Comparison of ENCODE assay signal across 20 cellular contexts in genomic region chr2:165533331-165533730, GRCh38.
DNase-seq lines count a peak whose midpoint lies in the region; ATAC-seq and TF ChIP-seq lines count a peak whose summit lies in the region.
"Had no signal": no experiment of that assay in that cellular context is flagged by ENCODE, and none has a peak within 500 bp of the region (broad histone marks: within the 10 kb centered on the region; RNA-seq: fewer than 3 reads in every experiment).

No MANE protein-coding gene starts in this region.

- H3K27ac Mint-ChIP-seq in nephron progenitor cell: peak overlapping the region; percentile 86
- H3K27ac Mint-ChIP-seq: CD4-positive, CD25-positive, alpha-beta regulatory T cell; CD8-positive, alpha-beta memory T cell had no signal

- H3K4me3 ChIP-seq in adipocyte (ENCODE audit: low read length) (no peak overlapping the region), choroid plexus epithelial cell (ENCODE audit: low read depth, low read length) (no peak overlapping the region)
- H3K4me3 ChIP-seq: GM12878, GM23248, HAP-1 had no signal

- no peaks in the 10 kb centered on the region for H3K27me3 Mint-ChIP-seq in nephron progenitor cell (ENCODE audit: low read depth, poor library complexity)
- H3K27me3 Mint-ChIP-seq: CD4-positive, CD25-positive, alpha-beta regulatory T cell had no signal

- H3K27me3 ChIP-seq in adipocyte (replicated peaks; ENCODE audit: control insufficient read depth, insufficient read depth, low read length): no peaks in the 10 kb centered on the region
- H3K27me3 ChIP-seq: BE2C had no signal

- H3K4me1 ChIP-seq in adipocyte (ENCODE audit: control insufficient read depth, insufficient read depth, low read length): no peaks in the 10 kb centered on the region
- H3K4me1 ChIP-seq: BE2C, HAP-1 had no signal

- no peak overlapping the region for H3K9ac ChIP-seq in adipocyte (ENCODE audit: low read length)
- H3K9ac ChIP-seq: GM23248 had no signal

- peaks cover 16% of the 10 kb centered on the region for H3K9me3 Mint-ChIP-seq in nephron progenitor cell

- no peak for TF ChIP-seq CTCF in choroid plexus epithelial cell (conservative IDR thresholded peaks at IDR 0.05; ENCODE audit: low read depth, low read length)
- no peak for TF ChIP-seq CTCF in nephron progenitor cell (IDR thresholded peaks at IDR 0.05)

- no peaks in the 10 kb centered on the region for H3K36me3 ChIP-seq in adipocyte (ENCODE audit: control insufficient read depth, insufficient read depth, low read length, severe bottlenecking)
- H3K36me3 ChIP-seq: BE2C, HAP-1 had no signal

- no peak for ATAC-seq in HG03139 (IDR thresholded peaks at IDR 0.05; ENCODE audit: unreplicated experiment)
- ATAC-seq: GM12878 had no signal

- H3K36me3 Mint-ChIP-seq in nephron progenitor cell (ENCODE audit: low read depth): peaks cover 34% of the 10 kb centered on the region
- H3K36me3 Mint-ChIP-seq: CD4-positive, CD25-positive, alpha-beta regulatory T cell; CD8-positive, alpha-beta memory T cell had no signal

- H3K4me1 Mint-ChIP-seq in nephron progenitor cell: peaks cover 26% of the 10 kb centered on the region
- H3K4me1 Mint-ChIP-seq: CD4-positive, CD25-positive, alpha-beta regulatory T cell; CD8-positive, alpha-beta memory T cell had no signal

- DNase-seq in adipocyte (ENCODE audit: low read depth): peak; percentile 52
- peak; percentile 6 for DNase-seq in choroid plexus epithelial cell (ENCODE audit: low read depth)
- no peak for DNase-seq in nephron progenitor cell
- peak; percentile 36 for DNase-seq in stromal cell of bone marrow (ENCODE audit: low read depth)
- DNase-seq in 8988T: no peak
- no peak for DNase-seq in NCI-H446 (lab: John Stamatoyannopoulos, UW)
- DNase-seq: ACHN; BE2C; C1 segment of cervical spinal cord; CD4-positive, CD25-positive, alpha-beta regulatory T cell; CD8-positive, alpha-beta memory T cell; COR-L47; DMS 273 treated with DMSO at 0.1 percent for 48 hours; DMS53; DND-41; EL; GM23248 had no signal

- H3K4me3 Mint-ChIP-seq in nephron progenitor cell: no peak overlapping the region
- H3K4me3 Mint-ChIP-seq: CD4-positive, CD25-positive, alpha-beta regulatory T cell; CD8-positive, alpha-beta memory T cell had no signal

- H3K9me3 ChIP-seq in adipocyte (ENCODE audit: control insufficient read depth, low read length): no peaks in the 10 kb centered on the region
- H3K9me3 ChIP-seq: BE2C, HAP-1 had no signal

Comparison
In these comparisons a context has a peak if more than half of its experiments do, and no peak if none do; other contexts are left out.
1. DNase-seq: peak in adipocyte (single experiment), choroid plexus epithelial cell (single experiment) and stromal cell of bone marrow (single experiment); none in nephron progenitor cell (single experiment), 8988T (single experiment) and NCI-H446 (0 of 2).